Comparison of ENCODE assay signal across 25 cellular contexts in genomic region chr4:47270226-47270888, GRCh38.
DNase-seq lines count a peak whose midpoint lies in the region; ATAC-seq, FAIRE-seq and TF ChIP-seq lines count a peak whose summit lies in the region.
"Had no signal": no experiment of that assay in that cellular context is flagged by ENCODE, and none has a peak within 500 bp of the region (broad histone marks: within the 10 kb centered on the region; RNA-seq: fewer than 3 reads in every experiment).

No MANE protein-coding gene starts in this region.

- no peak overlapping the region for H4K91ac ChIP-seq in H1 (replicated peaks; ENCODE audit: insufficient read length, low read length)

- H3K9ac ChIP-seq in H1 (replicated peaks in 1 of 4; ENCODE audit: extremely low read depth in 1 of 4, low read depth in 3 of 4, low read length in 3 of 4): no peak overlapping the region

- H2BK12ac ChIP-seq in H1 (ENCODE audit: low read depth, low read length): no peak overlapping the region

- H2BK5ac ChIP-seq in H1 (ENCODE audit: low read depth, low read length): no peak overlapping the region

- no peak for TF ChIP-seq POLR2A in H1 (IDR thresholded peaks at IDR 0.05; ENCODE audit: control extremely low read depth in 1 of 2, low read depth in 2 of 2, low read length in 2 of 2)

- CTCF ChIA-PET in H1 (lab: Charles Lee; ENCODE audit: partially characterized antibody): interaction anchor here (1.0 to 1.4 kb wide), 2 partner anchors 59 to 148 kb away, joined by 4 read pairs; no protein-coding TSS in a partner anchor

- no peak overlapping the region for H3K4me2 ChIP-seq in H1 (ENCODE audit: insufficient read depth in 1 of 2, low read depth in 2 of 2, low read length in 2 of 2)

- TF ChIP-seq EP300 in H1 (IDR thresholded peaks at IDR 0.05; ENCODE audit: borderline replicate concordance in 1 of 2, low read depth in 2 of 2, low read length in 2 of 2): no peak

- H2AFZ ChIP-seq in H1 (ENCODE audit: low read length): peak overlapping the region; percentile 83; the same call in 1 of the 2 replicates

- H3K56ac ChIP-seq in H1 (replicated peaks; ENCODE audit: insufficient read length, low read depth, low read length): no peak overlapping the region

- no peak overlapping the region for H2BK20ac ChIP-seq in H1 (ENCODE audit: low read length)

- no peak for TF ChIP-seq CTCF in H1 (IDR thresholded peaks at IDR 0.05; ENCODE audit: control extremely low read depth in 1 of 3, insufficient read depth in 1 of 3, low read depth in 1 of 3, low read length in 3 of 3)
- no peak for TF ChIP-seq CTCF in omental fat pad (IDR thresholded peaks at IDR 0.05)

- no peak overlapping the region for H3K18ac ChIP-seq in H1 (ENCODE audit: extremely low read depth, low read length)

- H2AK5ac ChIP-seq in H1 (ENCODE audit: low read depth, low read length): no peak overlapping the region

- 94% methylated on average over 2 of the region's 2 CpGs; no CpG with 5 or more reads in 1 of the 2 experiments for WGBS in H1 (ENCODE audit: extremely low coverage in 1 of 2, insufficient coverage in 1 of 2, insufficient read length in 1 of 2, insufficient replicate concordance in 2 of 2, low coverage in 1 of 2, low lambda C conversion rate in 2 of 2, missing lambda C conversion rate in 1 of 2), 2 experiments

- no peak for FAIRE-seq in H1 (lab: Jason Lieb, UNC)
- FAIRE-seq: GM12878, urothelium cell line had no signal

- H3K4me3 ChIP-seq in H1 (ENCODE audit: extremely low read depth in 1 of 4, insufficient read depth in 2 of 4, low read depth in 3 of 4, low read length in 4 of 4): no peak overlapping the region
- H3K4me3 ChIP-seq: gastrocnemius medialis, GM12878 had no signal

- no peak overlapping the region for H3K4ac ChIP-seq in H1 (replicated peaks; ENCODE audit: insufficient read length, low read depth, low read length)

- DNase-seq in LHCN-M2 (ENCODE audit: low read depth): peak; percentile 28
- peak; percentile 46 for DNase-seq in amniotic epithelial cell (ENCODE audit: low read depth)
- DNase-seq in H1 (ENCODE audit: low read depth in 1 of 2, low spot score in 2 of 2): no peak
- peak; percentile 39 for DNase-seq in pons (ENCODE audit: low spot score)
- no peak for DNase-seq in T-helper 9 cell
- DNase-seq in omental fat pad (ENCODE audit: low spot score): no peak
- DNase-seq: activated CD4-positive, CD25-positive, alpha-beta regulatory T cell; activated naive CD4-positive, alpha-beta T cell treated with anti-CD3 and anti-CD28 coated beads for 36 hours; amniotic stem cell; gastrocnemius medialis; H9; left colon; naive thymus-derived CD4-positive, alpha-beta T cell; NCI-H2029 treated with DMSO at 0.1 percent for 48 hours; NCI-H345; NCI-H774; occipital lobe; RPMI8226; stimulated activated CD4-positive, alpha-beta T cell treated with anti-CD3 and anti-CD28 coated beads, Interleukin-12 subunit alpha, Interleukin-12 subunit beta, amount 100 ng/mL, for 4 hours; stimulated activated CD4-positive, alpha-beta T cell treated with anti-CD3 and anti-CD28 coated beads, Interleukin-4, amount 100 ng/mL, for 24 hours; T-helper 1 cell had no signal

- H3K79me1 ChIP-seq in H1 (ENCODE audit: low read depth, low read length): no peaks in the 10 kb centered on the region

- no peak for TF ChIP-seq RAD21 in H1 (IDR thresholded peaks at IDR 0.05 in 1 of 2, conservative IDR thresholded peaks at IDR 0.05 in 1 of 2; ENCODE audit: low read depth in 2 of 2, low read length in 2 of 2)

- H3K79me2 ChIP-seq in H1 (ENCODE audit: control insufficient read depth in 1 of 2, insufficient read depth in 2 of 2, low read length in 2 of 2): no peaks in the 10 kb centered on the region

- H3K14ac ChIP-seq in H1 (ENCODE audit: insufficient read length): no peak overlapping the region

- peaks cover 0 to 2% (median 0%) of the 10 kb centered on the region in 4 experiments; a peak in 1 of 7 replicates for H3K27me3 ChIP-seq in H1 (replicated peaks in 1 of 4; ENCODE audit: control insufficient read depth in 3 of 4, extremely low read depth in 1 of 4, insufficient read depth in 3 of 4, low read length in 3 of 4)
- H3K27me3 ChIP-seq: gastrocnemius medialis had no signal

- POLR2A ChIA-PET in H1 (lab: Charles Lee; ENCODE audit: partially characterized antibody): no interaction called here

- H3K23me2 ChIP-seq in H1 (ENCODE audit: low read depth, low read length): no peaks in the 10 kb centered on the region

- H3K36me3 ChIP-seq in H1 (ENCODE audit: control insufficient read depth in 2 of 4, insufficient read depth in 4 of 4, low read length in 3 of 4): no peaks in the 10 kb centered on the region
- H3K36me3 ChIP-seq: gastrocnemius medialis had no signal

- H2BK15ac ChIP-seq in H1 (ENCODE audit: low read length): no peak overlapping the region

- H4K8ac ChIP-seq in H1 (ENCODE audit: extremely low read depth, insufficient read depth, low read length): no peak overlapping the region

- no peak for ATAC-seq in HG02973 (IDR thresholded peaks at IDR 0.05; ENCODE audit: unreplicated experiment)
- ATAC-seq in omental fat pad (ENCODE audit: low FRiP score): no peak
- ATAC-seq: gastrocnemius medialis; GM12878; left colon; naive thymus-derived CD4-positive, alpha-beta T cell; stimulated activated effector memory CD8-positive, alpha-beta T cell treated with anti-CD3 and anti-CD28 coated beads, Interleukin-12 subunit alpha, Interleukin-12 subunit beta, amount 100 ng/mL, for 72 hours had no signal

- no peak overlapping the region for H2BK120ac ChIP-seq in H1 (replicated peaks; ENCODE audit: low read depth, low read length)

- no peak overlapping the region for H3K27ac ChIP-seq in H1 (ENCODE audit: low read depth, low read length)
- H3K27ac ChIP-seq: gastrocnemius medialis had no signal

- H3K4me1 ChIP-seq in H1 (replicated peaks in 1 of 4; ENCODE audit: control insufficient read depth in 3 of 4, insufficient read depth in 4 of 4, low read length in 3 of 4): no peaks in the 10 kb centered on the region
- H3K4me1 ChIP-seq: gastrocnemius medialis had no signal

- no peak overlapping the region for H4K5ac ChIP-seq in H1 (ENCODE audit: insufficient read length, low read depth, low read length)

- no peaks in the 10 kb centered on the region for H3K9me3 ChIP-seq in H1 (ENCODE audit: insufficient read depth in 2 of 2, low read depth in 1 of 2, low read length in 1 of 2)
- H3K9me3 ChIP-seq: gastrocnemius medialis had no signal

- H3K23ac ChIP-seq in H1 (ENCODE audit: insufficient read length): no peak overlapping the region

- no peaks in the 10 kb centered on the region for H4K20me1 ChIP-seq in H1 (replicated peaks in 1 of 2; ENCODE audit: control insufficient read depth in 1 of 2, insufficient read depth in 2 of 2, low read length in 2 of 2)

TF ChIP-seq in H1, 55 proteins besides CTCF, POLR2A, EP300 and RAD21:
- TF ChIP-seq SP1 (IDR thresholded peaks at IDR 0.05; ENCODE audit: low read depth, low read length) (no peak), CEBPB (IDR thresholded peaks at IDR 0.05; ENCODE audit: low read depth, low read length) (no peak), TEAD4 (IDR thresholded peaks at IDR 0.05; ENCODE audit: low read depth, low read length) (no peak), MAX (IDR thresholded peaks at IDR 0.05) (no peak), EGR1 (IDR thresholded peaks at IDR 0.05; ENCODE audit: borderline replicate concordance, low read depth, low read length) (no peak), GABPA (IDR thresholded peaks at IDR 0.05; ENCODE audit: borderline replicate concordance, insufficient read depth, low read length) (no peak), NANOG (IDR thresholded peaks at IDR 0.05; ENCODE audit: insufficient read depth, low read depth, low read length, poor library complexity, severe bottlenecking) (no peak), RFX5 (IDR thresholded peaks at IDR 0.05; ENCODE audit: borderline replicate concordance, low read depth, low read length) (no peak), CBX5 (IDR thresholded peaks at IDR 0.05; ENCODE audit: low read depth, low read length) (no peak)

Comparison
In these comparisons a context has a peak if more than half of its experiments do, and no peak if none do; other contexts are left out.
1. DNase-seq: peak in LHCN-M2 (single experiment), amniotic epithelial cell (single experiment) and pons (single experiment); none in H1 (0 of 2), T-helper 9 cell (single experiment) and omental fat pad (single experiment).